Comparison of ENCODE assay signal across 1 cellular context in the genomic region with DNA sequence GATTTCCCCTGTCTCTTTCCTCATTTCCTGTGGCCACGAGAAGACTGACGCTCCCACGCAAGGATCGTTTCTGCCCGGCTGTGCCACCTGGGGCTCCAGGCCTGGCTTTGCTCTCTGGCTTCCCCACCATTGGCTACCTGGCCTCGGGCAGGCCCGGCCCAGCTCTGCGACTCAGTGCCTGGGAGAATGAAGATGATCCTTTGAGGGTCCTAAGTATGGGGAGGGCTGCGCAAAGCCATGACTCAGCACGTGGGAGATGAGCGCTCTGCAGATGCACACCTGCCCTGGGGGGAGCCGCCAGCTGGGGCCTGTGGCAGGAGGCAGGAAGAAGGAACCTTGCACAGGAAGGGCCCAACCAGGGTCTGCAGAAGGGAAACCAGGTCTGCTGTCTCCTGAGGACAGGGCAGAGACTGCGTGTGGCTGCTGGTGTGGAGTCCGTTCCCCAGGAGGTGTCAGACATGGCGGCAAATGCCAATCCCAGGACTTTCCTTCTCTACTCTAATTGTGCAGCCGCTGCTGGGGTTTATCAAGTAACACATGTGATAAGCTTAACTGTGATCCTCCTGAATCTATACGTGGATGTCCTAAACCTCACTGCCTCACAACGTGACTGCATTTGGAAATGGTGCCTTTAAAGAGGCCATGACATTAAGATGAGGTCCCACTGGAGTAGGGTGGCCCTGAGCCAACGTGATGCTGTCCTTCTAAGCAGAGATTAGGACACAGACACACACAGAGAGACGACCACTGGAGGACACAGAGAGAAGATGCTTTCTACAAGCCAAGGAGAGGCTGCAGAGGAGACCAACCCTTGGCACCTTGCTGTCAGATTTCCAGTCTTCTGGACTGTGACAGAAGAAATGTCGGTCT.
TF ChIP-seq lines count a peak whose summit lies in the region.

No MANE protein-coding gene starts in this region.

TF ChIP-seq in GM12878, 131 proteins besides CTCF, POLR2A, EP300 and RAD21 (continued from another document):
- TF ChIP-seq PAX5 (IDR thresholded peaks at IDR 0.05; ENCODE audit: borderline replicate concordance, low read depth, low read length) = 0 out of 2 replicates have a peak, but pooled peaks have one; percentile 13
- no peak for TF ChIP-seq ZNF24 (IDR thresholded peaks at IDR 0.05)
- TF ChIP-seq TCF12 (IDR thresholded peaks at IDR 0.05; ENCODE audit: low read depth, low read length) = peak; percentile 85
- TF ChIP-seq EED (IDR thresholded peaks at IDR 0.05; ENCODE audit: low read depth) = peak; percentile 56; the same call in 1 of the 2 replicates
